Comparison of ENCODE assay signal across 10 cellular contexts in genomic region chr5:176812269-176813259, GRCh38. TPM values are rescaled to one million over a fixed set of nuclear protein-coding genes. Genes with fewer than 3 reads are reported as not detected.
DNase-seq lines count a peak whose midpoint lies in the region; ATAC-seq and TF ChIP-seq lines count a peak whose summit lies in the region.
"Had no signal": no experiment of that assay in that cellular context is flagged by ENCODE, and none has a peak within 500 bp of the region (broad histone marks: within the 10 kb centered on the region; RNA-seq: fewer than 3 reads in every experiment).

No MANE protein-coding gene starts in this region.

- H2BK15ac ChIP-seq in neuronal stem cell (ENCODE audit: low read length): no peak overlapping the region

- no peak overlapping the region for H3K27ac Mint-ChIP-seq in natural killer cell treated with Interleukin-12 subunit alpha and Interleukin-12 subunit beta and Interleukin-15 and Interleukin-18, amount 100 ng/mL, for 72 hours

- BruUV-seq in mammary epithelial cell (replicated peaks; lab: Mats Ljungman, UMichigan): no TSS peak

- no peak overlapping the region for H3K27ac ChIP-seq in mammary epithelial cell (ENCODE audit: insufficient read depth, low read depth, low read length)
- no peak overlapping the region for H3K27ac ChIP-seq in neuronal stem cell (replicated peaks; ENCODE audit: low read length)
- H3K27ac ChIP-seq in ascending aorta: no peak overlapping the region
- H3K27ac ChIP-seq: BLaER1, SJSA1 had no signal

- H3K36me3 Mint-ChIP-seq in natural killer cell treated with Interleukin-12 subunit alpha and Interleukin-12 subunit beta and Interleukin-15 and Interleukin-18, amount 100 ng/mL, for 72 hours: no peaks in the 10 kb centered on the region

- CTCF ChIA-PET in mammary epithelial cell (lab: Charles Lee; ENCODE audit: low non-redundant PET): no interaction called here

- no peak overlapping the region for H2AFZ ChIP-seq in Loucy (ENCODE audit: low read length)
- no peak overlapping the region for H2AFZ ChIP-seq in mammary epithelial cell (ENCODE audit: low read depth, low read length)
- no peak overlapping the region for H2AFZ ChIP-seq in neuronal stem cell (ENCODE audit: low read length)

- H3K9me2 ChIP-seq in Loucy (replicated peaks; ENCODE audit: low read depth, low read length): no peaks in the 10 kb centered on the region

- H3K4me2 ChIP-seq in Loucy (ENCODE audit: low read depth, low read length, poor library complexity, severe bottlenecking): no peak overlapping the region
- no peak overlapping the region for H3K4me2 ChIP-seq in mammary epithelial cell (ENCODE audit: insufficient read depth, low read depth, low read length)
- H3K4me2 ChIP-seq in neuronal stem cell (ENCODE audit: insufficient read depth, low read length, poor library complexity, severe bottlenecking): no peak overlapping the region

- H3K14ac ChIP-seq in neuronal stem cell (ENCODE audit: low read length): peak overlapping the region; percentile 57

- H3K27me3 Mint-ChIP-seq in natural killer cell treated with Interleukin-12 subunit alpha and Interleukin-12 subunit beta and Interleukin-15 and Interleukin-18, amount 100 ng/mL, for 72 hours: peaks cover 49% of the 10 kb centered on the region in 2 donors

- H4K91ac ChIP-seq in neuronal stem cell (ENCODE audit: low read depth, low read length, poor library complexity): no peak overlapping the region

- no peaks in the 10 kb centered on the region for H3F3A ChIP-seq in Loucy (ENCODE audit: low read depth)

- H3K79me1 ChIP-seq in neuronal stem cell (ENCODE audit: low read depth, low read length): no peaks in the 10 kb centered on the region

- H3K4me3 Mint-ChIP-seq in natural killer cell treated with Interleukin-12 subunit alpha and Interleukin-12 subunit beta and Interleukin-15 and Interleukin-18, amount 100 ng/mL, for 72 hours: no peak overlapping the region

- no peak overlapping the region for H3K9ac ChIP-seq in Loucy (ENCODE audit: low read depth, low read length, poor library complexity, severe bottlenecking)
- H3K9ac ChIP-seq in mammary epithelial cell (ENCODE audit: insufficient read depth, low read length): no peak overlapping the region
- H3K9ac ChIP-seq in neuronal stem cell (ENCODE audit: low read depth, low read length, poor library complexity): peak overlapping the region; percentile 77
- H3K9ac ChIP-seq: BLaER1 had no signal

- H3K4me1 Mint-ChIP-seq in natural killer cell treated with Interleukin-12 subunit alpha and Interleukin-12 subunit beta and Interleukin-15 and Interleukin-18, amount 100 ng/mL, for 72 hours (ENCODE audit: low read depth in 2 of 2): peaks cover 7 to 20% of the 10 kb centered on the region in 2 donors

- TF ChIP-seq CTCF in Loucy (conservative IDR thresholded peaks at IDR 0.05; ENCODE audit: low read length): peak; percentile 38
- TF ChIP-seq CTCF in mammary epithelial cell (conservative IDR thresholded peaks at IDR 0.05 in 1 of 2, IDR thresholded peaks at IDR 0.05 in 1 of 2; ENCODE audit: extremely low read depth in 1 of 2, insufficient read depth in 1 of 2, low read depth in 1 of 2, low read length in 2 of 2): peak; percentile 19 to 42
- TF ChIP-seq CTCF in ascending aorta (IDR thresholded peaks at IDR 0.05): no peak

- ATAC-seq in natural killer cell treated with Interleukin-12 subunit alpha and Interleukin-12 subunit beta and Interleukin-15 and Interleukin-18, amount 100 ng/mL, for 72 hours: no peak
- ATAC-seq in HG03159 (IDR thresholded peaks at IDR 0.05; ENCODE audit: unreplicated experiment): no peak

- peak overlapping the region; percentile 1 for H2BK12ac ChIP-seq in neuronal stem cell (ENCODE audit: low read length)

- peak overlapping the region; percentile 92 for H3K23ac ChIP-seq in neuronal stem cell (ENCODE audit: low read depth, low read length, poor library complexity)

- no peak overlapping the region for H4K8ac ChIP-seq in neuronal stem cell (ENCODE audit: low read depth, low read length)

- H3K9me3 ChIP-seq in Loucy (ENCODE audit: insufficient read depth, low read depth, low read length) (no peaks in the 10 kb centered on the region), mammary epithelial cell (replicated peaks; ENCODE audit: insufficient read depth, low read length) (no peaks in the 10 kb centered on the region), neuronal stem cell (replicated peaks in 1 of 2; ENCODE audit: control insufficient read depth in 2 of 2, insufficient read depth in 1 of 2, low read depth in 1 of 2, low read length in 2 of 2) (no peaks in the 10 kb centered on the region), ascending aorta (no peaks in the 10 kb centered on the region)
- H3K9me3 ChIP-seq: BLaER1 had no signal

- H3K4ac ChIP-seq in neuronal stem cell (ENCODE audit: low read length): no peak overlapping the region

- intact Hi-C loops in mammary epithelial cell (cut with micrococcal nuclease) (loop anchor here (10.0 kb wide), 1 partner anchor 142 kb away; no protein-coding TSS in a partner anchor), ascending aorta (cut with DNase I) (no loop called here)

- dilution Hi-C loops in mammary epithelial cell (cut with HindIII; ENCODE audit: low sequenced_read_pairs): no loop called here

- no peaks in the 10 kb centered on the region for H3K79me2 ChIP-seq in Loucy (ENCODE audit: insufficient read depth, low read length)
- no peaks in the 10 kb centered on the region for H3K79me2 ChIP-seq in mammary epithelial cell (ENCODE audit: insufficient read depth, low read length)

- no peak overlapping the region for H3K4me3 ChIP-seq in Loucy (ENCODE audit: low read length, poor library complexity, severe bottlenecking)
- no peak overlapping the region for H3K4me3 ChIP-seq in mammary epithelial cell (replicated peaks in 1 of 3; ENCODE audit: insufficient read depth in 1 of 3, low read depth in 2 of 3, low read length in 3 of 3)
- H3K4me3 ChIP-seq in neuronal stem cell (ENCODE audit: low read length in 2 of 2): peak overlapping the region in 1 of 2 donors; percentile 49
- no peak overlapping the region for H3K4me3 ChIP-seq in ascending aorta
- H3K4me3 ChIP-seq: BLaER1, SJSA1 had no signal

- no peaks in the 10 kb centered on the region for H3K9me3 Mint-ChIP-seq in natural killer cell treated with Interleukin-12 subunit alpha and Interleukin-12 subunit beta and Interleukin-15 and Interleukin-18, amount 100 ng/mL, for 72 hours

- DNase-seq in NCI-H1092 treated with DMSO at 0.1 percent for 48 hours (lab: John Stamatoyannopoulos, UW) (peak; percentile 31), NCI-H1092 (lab: John Stamatoyannopoulos, UW) (no peak), mammary epithelial cell (no peak), neuronal stem cell (ENCODE audit: low spot score) (peak; percentile 60), ascending aorta (ENCODE audit: low spot score in 2 of 2) (no peak)
- no peak for DNase-seq in natural killer cell treated with Interleukin-12 subunit alpha and Interleukin-12 subunit beta and Interleukin-15 and Interleukin-18, amount 100 ng/mL, for 72 hours (ENCODE audit: low spot score)

- H3K36me3 ChIP-seq in Loucy (ENCODE audit: insufficient read depth, low read length): no peaks in the 10 kb centered on the region
- no peaks in the 10 kb centered on the region for H3K36me3 ChIP-seq in mammary epithelial cell (ENCODE audit: insufficient read depth, low read length)
- H3K36me3 ChIP-seq in neuronal stem cell (replicated peaks in 1 of 2; ENCODE audit: control insufficient read depth in 2 of 2, insufficient read depth in 2 of 2, low read length in 2 of 2): no peaks in the 10 kb centered on the region
- no peaks in the 10 kb centered on the region for H3K36me3 ChIP-seq in ascending aorta
- H3K36me3 ChIP-seq: BLaER1, SJSA1 had no signal

- no peak overlapping the region for H2BK5ac ChIP-seq in neuronal stem cell (ENCODE audit: low read length)

- peak overlapping the region; percentile 51 for H2AK5ac ChIP-seq in neuronal stem cell (ENCODE audit: low read depth, low read length)

- whole genome bisulfite sequencing in mammary epithelial cell (ENCODE audit: low coverage, missing lambda C conversion rate): 36% methylated on average over 17 of the region's 37 CpGs
- no CpG with 5 or more reads among the region's 37 CpGs for WGBS in neuronal stem cell (ENCODE audit: extremely low coverage in 2 of 2, insufficient read length in 2 of 2, insufficient replicate concordance in 1 of 2), 2 donors

- H3K27me3 ChIP-seq in Loucy (ENCODE audit: insufficient read depth, low read length, poor library complexity, severe bottlenecking) (no peaks in the 10 kb centered on the region), mammary epithelial cell (ENCODE audit: insufficient read depth, low read length) (peaks cover 22% of the 10 kb centered on the region), neuronal stem cell (ENCODE audit: control insufficient read depth in 3 of 3, insufficient read depth in 3 of 3, low read depth in 1 of 3, low read length in 3 of 3) (peaks cover 12 to 93% (median 50%) of the 10 kb centered on the region in 3 experiments), ascending aorta (peaks cover 17% of the 10 kb centered on the region)

- no peaks in the 10 kb centered on the region for H3K4me1 ChIP-seq in Loucy (ENCODE audit: insufficient read depth, low read length, poor library complexity, severe bottlenecking)
- H3K4me1 ChIP-seq in mammary epithelial cell (ENCODE audit: insufficient read depth, low read length): peaks cover 12% of the 10 kb centered on the region
- H3K4me1 ChIP-seq in neuronal stem cell (ENCODE audit: control insufficient read depth in 2 of 2, insufficient read depth in 1 of 2, low read depth in 1 of 2, low read length in 2 of 2): peaks cover 2 to 23% of the 10 kb centered on the region in 2 donors
- H3K4me1 ChIP-seq in ascending aorta: no peaks in the 10 kb centered on the region

- H4K20me1 ChIP-seq in Loucy (ENCODE audit: insufficient read depth, low read length, poor library complexity, severe bottlenecking) (no peaks in the 10 kb centered on the region), mammary epithelial cell (ENCODE audit: insufficient read depth, low read length) (no peaks in the 10 kb centered on the region)

- peak overlapping the region; percentile 82 for H3K18ac ChIP-seq in neuronal stem cell (ENCODE audit: low read length)

- in situ Hi-C loops in mammary epithelial cell (cut with MboI; ENCODE audit: low sequenced_read_pairs in 2 of 2): no loop called here

- H2BK120ac ChIP-seq in neuronal stem cell (ENCODE audit: low read depth, low read length): no peak overlapping the region

RNA-seq across cellular contexts. Expression of gene UNC5A, which starts 2.2 kb away (rescaled TPM):
- under 1 TPM in 1 of 2 donors, not detected in 1; 0.07 TPM for total RNA-seq in mammary epithelial cell
- polyA plus RNA-seq in mammary epithelial cell: 0.07 TPM
- not detected for polyA minus RNA-seq in mammary epithelial cell
- polyA plus RNA-seq in neuronal stem cell (2013, experiment 1 of 2): 1.3 TPM
- polyA plus RNA-seq in neuronal stem cell (2013, experiment 2 of 2): 1.4 TPM
- not detected for total RNA-seq in natural killer cell treated with Interleukin-12 subunit alpha and Interleukin-12 subunit beta and Interleukin-15 and Interleukin-18, amount 100 ng/mL, for 72 hours
- not detected for total RNA-seq in ascending aorta
- total RNA-seq: SJSA1 had no signal

Comparison
In these comparisons a context has a peak if more than half of its experiments do, and no peak if none do; other contexts are left out.
1. DNase-seq: peak in NCI-H1092 treated with DMSO at 0.1 percent for 48 hours (single experiment) and neuronal stem cell (single experiment); none in NCI-H1092 (single experiment), mammary epithelial cell (single experiment), natural killer cell treated with Interleukin-12 subunit alpha and Interleukin-12 subunit beta and Interleukin-15 and Interleukin-18, amount 100 ng/mL, for 72 hours (single experiment) and ascending aorta (0 of 2).
2. CTCF ChIP-seq: peak in Loucy (single experiment) and mammary epithelial cell (2 of 2); none in ascending aorta (0 of 3).